In the genomic region with DNA sequence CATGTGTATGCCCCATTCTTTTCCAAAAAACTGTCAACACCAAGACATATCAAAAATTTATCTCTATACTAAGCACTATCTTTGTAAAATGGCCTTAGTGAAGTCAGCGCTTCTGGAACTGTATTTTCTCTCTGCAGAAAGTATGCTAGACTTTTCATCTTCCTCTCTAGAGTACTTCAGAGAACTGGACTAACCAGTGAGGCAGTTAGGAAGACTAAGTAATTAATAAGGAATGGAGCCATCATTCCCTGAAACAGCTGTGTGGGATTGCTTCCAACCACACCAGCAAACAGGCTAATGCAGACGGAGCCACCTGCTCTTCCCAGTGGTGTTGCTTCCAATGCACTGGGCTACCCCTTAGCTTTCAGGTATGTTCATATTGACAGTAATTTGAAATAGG, we compare ENCODE assay signal across 21 cellular contexts.
DNase-seq lines count a peak whose midpoint lies in the region; TF ChIP-seq lines count a peak whose summit lies in the region.
"Had no signal": no experiment of that assay in that cellular context is flagged by ENCODE, and none has a peak within 500 bp of the region (broad histone marks: within the 10 kb centered on the region; RNA-seq: fewer than 3 reads in every experiment).

No MANE protein-coding gene starts in this region.

- H3K27me3 ChIP-seq in left ventricle myocardium inferior (ENCODE audit: low read depth), result no peaks in the 10 kb centered on the region

- peak in 2 of 3 experiments; percentile 11 to 59 for DNase-seq in NCI-H1417 (lab: John Stamatoyannopoulos, UW)
- DNase-seq in NCI-H1417 treated with DMSO at 0.1 percent for 48 hours (lab: John Stamatoyannopoulos, UW), result no peak
- peak; percentile 63 for DNase-seq in NCI-H1105 (lab: John Stamatoyannopoulos, UW)
- peak; percentile 12 for DNase-seq in NCI-H510A (lab: John Stamatoyannopoulos, UW)
- DNase-seq in left ventricle myocardium inferior, result peak; percentile 14
- DNase-seq in NCI-H2081 (lab: John Stamatoyannopoulos, UW), result no peak
- no peak for DNase-seq in AG08395 (ENCODE audit: low spot score)
- DNase-seq: 8988T; AML-193; Calu3; CD8-positive, alpha-beta memory T cell; GDM1; GOT3; HCEC 1CT; KBM-7; MM.1S; NCI-H1048; NCI-H226; NCI-H524 treated with DMSO at 0.1 percent for 48 hours; OCI-M1 had no signal

- no peak overlapping the region for H3K27ac ChIP-seq in left ventricle myocardium inferior (replicated peaks)
- H3K27ac ChIP-seq: C4-2B had no signal

- no peak for TF ChIP-seq CTCF in left ventricle myocardium inferior (IDR thresholded peaks at IDR 0.05; ENCODE audit: borderline replicate concordance)

- intact Hi-C loops in left ventricle myocardium inferior (cut with micrococcal nuclease), result no loop called here

- no peaks in the 10 kb centered on the region for H3K9me3 ChIP-seq in left ventricle myocardium inferior (replicated peaks)

- H3K36me3 ChIP-seq in left ventricle myocardium inferior, result no peaks in the 10 kb centered on the region

- H3K4me1 ChIP-seq in left ventricle myocardium inferior, result no peaks in the 10 kb centered on the region

- no peak overlapping the region for H3K4me3 ChIP-seq in left ventricle myocardium inferior

Comparison
In these comparisons a context has a peak if more than half of its experiments do, and no peak if none do; other contexts are left out.
1. DNase-seq: peak in NCI-H1417 (2 of 3), NCI-H1105 (single experiment), NCI-H510A (single experiment) and left ventricle myocardium inferior (single experiment); none in NCI-H1417 treated with DMSO at 0.1 percent for 48 hours (single experiment), NCI-H2081 (0 of 2) and AG08395 (single experiment).